ENCODE assay signal across 8 cellular contexts in the genomic region with DNA sequence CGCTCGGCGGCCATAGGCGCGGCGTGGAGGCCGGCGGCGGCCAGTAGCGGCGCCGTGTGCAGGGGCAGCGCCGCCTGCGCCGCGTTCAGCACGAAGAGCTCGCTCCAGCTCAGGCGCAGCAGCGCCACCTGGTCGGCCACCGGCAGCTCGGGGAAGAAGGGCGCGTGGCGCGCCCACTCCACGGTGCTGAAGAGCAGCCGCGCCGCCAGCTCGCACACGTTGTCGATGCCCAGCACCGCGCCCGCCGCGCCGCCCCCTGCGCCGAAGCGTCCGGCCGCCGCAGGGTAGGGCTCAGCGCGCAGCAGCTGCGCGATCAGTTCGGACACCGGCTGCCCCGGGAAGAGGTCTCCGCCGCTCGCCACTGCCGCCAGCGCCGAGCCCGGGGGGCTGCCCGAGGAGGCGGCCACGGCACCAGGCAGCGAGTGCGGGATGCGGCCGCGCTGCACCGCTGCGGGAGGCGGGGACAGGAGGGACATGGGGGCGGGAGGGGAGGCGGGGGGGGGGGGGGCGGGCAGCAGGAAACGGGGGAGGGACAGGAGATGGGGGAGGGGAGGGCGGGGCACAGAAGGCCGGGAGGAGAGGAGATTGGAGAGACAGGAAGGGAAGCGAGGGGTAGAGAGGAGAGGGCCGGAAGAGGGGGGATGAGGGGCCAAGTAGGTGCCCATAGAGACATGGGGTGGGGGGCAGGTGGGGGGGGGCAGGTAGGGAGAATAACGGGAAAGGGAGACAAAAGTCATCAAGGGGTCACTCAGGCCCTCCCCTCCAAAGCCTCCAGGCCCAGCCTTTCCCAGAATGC. TPM values are rescaled to one million over a fixed set of nuclear protein-coding genes. Genes with fewer than 3 reads are reported as not detected.
DNase-seq lines count a peak whose midpoint lies in the region; ATAC-seq, FAIRE-seq and TF ChIP-seq lines count a peak whose summit lies in the region.

No MANE protein-coding gene starts in this region.

- ATAC-seq in GM21825 (IDR thresholded peaks at IDR 0.05; ENCODE audit: unreplicated experiment) = peak; percentile 62
- peak; percentile 94 for ATAC-seq in central memory CD8-positive, alpha-beta T cell (replicated peaks; ENCODE audit: extremely low read depth, poor library complexity, severe bottlenecking)

- no peaks in the 10 kb centered on the region for H3K27me3 ChIP-seq in kidney epithelial cell (ENCODE audit: control insufficient read depth, insufficient read depth, low read length)

- peaks cover 6% of the 10 kb centered on the region for H3K36me3 ChIP-seq in kidney epithelial cell (ENCODE audit: control insufficient read depth, insufficient read depth, low read length)

- FAIRE-seq in D721Med (lab: Jason Lieb, UNC) = no peak

- H3K4me1 Mint-ChIP-seq in central memory CD8-positive, alpha-beta T cell = peaks cover 9% of the 10 kb centered on the region

- no peak overlapping the region for H3K27ac Mint-ChIP-seq in central memory CD8-positive, alpha-beta T cell (ENCODE audit: low read depth)

- TF ChIP-seq CTCF in D721Med (IDR thresholded peaks at IDR 0.05; ENCODE audit: insufficient read depth, missing control alignments) (peak; percentile 51), kidney epithelial cell (IDR thresholded peaks at IDR 0.05; ENCODE audit: insufficient read depth, low read length, poor library complexity, severe bottlenecking) (no peak)

- H3K4me3 ChIP-seq in kidney epithelial cell (ENCODE audit: low read depth, low read length) = peak overlapping the region; percentile 36

- H3K4me3 Mint-ChIP-seq in central memory CD8-positive, alpha-beta T cell = peak overlapping the region; percentile 73

- no peaks in the 10 kb centered on the region for H3K27me3 Mint-ChIP-seq in central memory CD8-positive, alpha-beta T cell

- H3K9me3 Mint-ChIP-seq in central memory CD8-positive, alpha-beta T cell = no peaks in the 10 kb centered on the region

- DNase-seq in D721Med (ENCODE audit: insufficient read length, low spot score) (no peak), NCI-H1105 treated with DMSO at 0.1 percent for 48 hours (lab: John Stamatoyannopoulos, UW) (peak; percentile 69), kidney epithelial cell (ENCODE audit: low read depth) (no peak), ureter (ENCODE audit: low spot score) (no peak)
- peak; percentile 47 for DNase-seq in activated CD4-positive, CD25-positive, alpha-beta regulatory T cell treated with anti-CD3 and anti-CD28 coated beads, Interleukin-2, amount 50 U/mL, for 16 hours (ENCODE audit: low read depth, low spot score)
- peak; percentile 52 to 62 for DNase-seq in central memory CD8-positive, alpha-beta T cell (ENCODE audit: low spot score in 2 of 2)
- DNase-seq in stimulated activated CD4-positive, alpha-beta T cell treated with anti-CD3 and anti-CD28 coated beads, Interleukin-15, amount 100 ng/mL, for 48 hours (ENCODE audit: low read depth in 2 of 2) = peak; percentile 41 to 63

- peaks cover 3% of the 10 kb centered on the region for H3K36me3 Mint-ChIP-seq in central memory CD8-positive, alpha-beta T cell (ENCODE audit: insufficient read depth)

RNA-seq across cellular contexts. Expression of a gene that starts 9.8 kb away (rescaled TPM):
- total RNA-seq in kidney epithelial cell (6.8 and 7.1 TPM in 2 replicates), ureter (21.9 TPM)

RNA-seq across cellular contexts. Expression of a gene that starts 9.9 kb away (rescaled TPM):
- total RNA-seq in kidney epithelial cell (89.4 and 107 TPM in 2 replicates), ureter (72.1 TPM)

RNA-seq across cellular contexts. Expression of a gene that starts 20.7 kb away (rescaled TPM):
- 14.9 and 17.0 TPM in 2 replicates for total RNA-seq in kidney epithelial cell
- 20.2 TPM for total RNA-seq in ureter

RNA-seq across cellular contexts. Expression of a gene that starts 28.7 kb away (rescaled TPM):
- total RNA-seq in kidney epithelial cell (0.27 and 0.29 TPM in 2 replicates), ureter (7.2 TPM)

RNA-seq across cellular contexts. Expression of a gene that starts 31.4 kb away (rescaled TPM):
- total RNA-seq in kidney epithelial cell = 78.4 and 101 TPM in 2 replicates
- total RNA-seq in ureter = 67.7 TPM

Comparison
In these comparisons a context has a peak if more than half of its experiments do, and no peak if none do; other contexts are left out.
1. DNase-seq: peak in NCI-H1105 treated with DMSO at 0.1 percent for 48 hours (single experiment), activated CD4-positive, CD25-positive, alpha-beta regulatory T cell treated with anti-CD3 and anti-CD28 coated beads, Interleukin-2, amount 50 U/mL, for 16 hours (single experiment), central memory CD8-positive, alpha-beta T cell (2 of 2) and stimulated activated CD4-positive, alpha-beta T cell treated with anti-CD3 and anti-CD28 coated beads, Interleukin-15, amount 100 ng/mL, for 48 hours (2 of 2); none in D721Med (single experiment), kidney epithelial cell (single experiment) and ureter (single experiment).